ENCODE assay signal across 9 cellular contexts in genomic region chr11:61961570-61962212, GRCh38. TPM values are rescaled to one million over a fixed set of nuclear protein-coding genes. Genes with fewer than 3 reads are reported as not detected.
A peak's percentile ranks its signal among the peaks of the same experiment; 100 is the strongest.
DNase-seq lines count a peak whose midpoint lies in the region; FAIRE-seq and TF ChIP-seq lines count a peak whose summit lies in the region.
"Had no signal": no experiment of that assay in that cellular context is flagged by ENCODE, and none has a peak within 500 bp of the region (broad histone marks: within the 10 kb centered on the region; RNA-seq: fewer than 3 reads in every experiment).

No MANE protein-coding gene starts in this region.

- H3K4me2 ChIP-seq in PC-9 (peak overlapping the region; percentile 14), fibroblast of lung (ENCODE audit: extremely low read depth, insufficient read depth, low read length) (no peak overlapping the region)

- TF ChIP-seq CTCF in AG10803 (conservative IDR thresholded peaks at IDR 0.05; ENCODE audit: low read length) (no peak), PC-9 (conservative IDR thresholded peaks at IDR 0.05) (no peak), fibroblast of lung (conservative IDR thresholded peaks at IDR 0.05 in 1 of 2, IDR thresholded peaks at IDR 0.05 in 1 of 2; ENCODE audit: low read depth in 1 of 2, low read length in 2 of 2) (no peak), neutrophil (IDR thresholded peaks at IDR 0.05) (no peak)

- H3K79me2 ChIP-seq in PC-9 (ENCODE audit: low read depth) = peaks cover 34% of the 10 kb centered on the region
- peaks cover 21% of the 10 kb centered on the region for H3K79me2 ChIP-seq in fibroblast of lung (ENCODE audit: control insufficient read depth, insufficient read depth, low read length)

- intact Hi-C loops in PC-9 (cut with micrococcal nuclease; ENCODE audit: unreplicated experiment) = loop anchor here (2.0 to 5.0 kb wide), 2 partner anchors 64 to 93 kb away; no protein-coding TSS in a partner anchor

- H3K9ac ChIP-seq in fibroblast of lung (ENCODE audit: insufficient read depth, low read length) = no peak overlapping the region

- H3F3A ChIP-seq in PC-9 (ENCODE audit: insufficient read depth, low read depth) = peaks cover 74% of the 10 kb centered on the region

- H3K4me3 ChIP-seq in AG10803 (ENCODE audit: low read length) (no peak overlapping the region), PC-9 (no peak overlapping the region), fibroblast of lung (replicated peaks in 1 of 4; ENCODE audit: control extremely low read depth in 1 of 4, insufficient read depth in 1 of 4, low read depth in 3 of 4, low read length in 4 of 4) (no peak overlapping the region), neutrophil (ENCODE audit: low read depth in 1 of 2, low read length in 1 of 2) (peak overlapping the region; percentile 90 to 99)
- H3K4me3 ChIP-seq in effector memory CD4-positive, alpha-beta T cell (ENCODE audit: insufficient read depth, low read depth, low read length, poor library complexity, severe bottlenecking) = no peak overlapping the region

- no peak overlapping the region for H2AFZ ChIP-seq in PC-9
- H2AFZ ChIP-seq in fibroblast of lung (ENCODE audit: low read length) = no peak overlapping the region

- H4K20me1 ChIP-seq in PC-9 (ENCODE audit: insufficient read depth) = peaks cover 31% of the 10 kb centered on the region
- peaks cover 5% of the 10 kb centered on the region for H4K20me1 ChIP-seq in fibroblast of lung (ENCODE audit: control insufficient read depth, extremely low read depth, insufficient read depth, low read length)

- BruUV-seq in PC-9 (replicated peaks; lab: Mats Ljungman, UMichigan) = no TSS peak

- no peaks in the 10 kb centered on the region for H3K9me2 ChIP-seq in PC-9 (ENCODE audit: insufficient read depth)

- no peaks in the 10 kb centered on the region for H3K27me3 ChIP-seq in PC-9 (ENCODE audit: insufficient read depth, low read depth)
- no peaks in the 10 kb centered on the region for H3K27me3 ChIP-seq in fibroblast of lung (ENCODE audit: control insufficient read depth, insufficient read depth, low read length)
- H3K27me3 ChIP-seq in neutrophil = no peaks in the 10 kb centered on the region
- H3K27me3 ChIP-seq in effector memory CD4-positive, alpha-beta T cell (replicated peaks; ENCODE audit: control insufficient read depth, insufficient read depth, low read length, poor library complexity, severe bottlenecking) = no peaks in the 10 kb centered on the region

- peaks cover 59% of the 10 kb centered on the region for H3K4me1 ChIP-seq in PC-9 (replicated peaks; ENCODE audit: insufficient read depth)
- H3K4me1 ChIP-seq in fibroblast of lung (ENCODE audit: control insufficient read depth, extremely low read depth, insufficient read depth, low read length) = peaks cover 9% of the 10 kb centered on the region
- H3K4me1 ChIP-seq in neutrophil (ENCODE audit: control insufficient read depth in 1 of 2, insufficient read depth in 1 of 2, low read depth in 1 of 2, low read length in 1 of 2) = peaks cover 90 to 91% of the 10 kb centered on the region in 2 experiments
- H3K4me1 ChIP-seq in effector memory CD4-positive, alpha-beta T cell (ENCODE audit: control insufficient read depth, insufficient read depth, low read length, poor library complexity, severe bottlenecking) = no peaks in the 10 kb centered on the region

- H3K27ac ChIP-seq in PC-9 = peak overlapping the region; percentile 99
- peak overlapping the region; percentile 12 for H3K27ac ChIP-seq in fibroblast of lung (ENCODE audit: insufficient read depth, low read length)
- peak overlapping the region; percentile 95 for H3K27ac ChIP-seq in neutrophil
- H3K27ac ChIP-seq in effector memory CD4-positive, alpha-beta T cell (ENCODE audit: insufficient read depth, low read length, poor library complexity, severe bottlenecking) = no peak overlapping the region

- no peaks in the 10 kb centered on the region for H3K9me3 ChIP-seq in PC-9 (ENCODE audit: insufficient read depth, low read depth)
- no peaks in the 10 kb centered on the region for H3K9me3 ChIP-seq in fibroblast of lung (ENCODE audit: control insufficient read depth, insufficient read depth, low read depth, low read length)
- H3K9me3 ChIP-seq in neutrophil = peaks cover 6% of the 10 kb centered on the region
- H3K9me3 ChIP-seq in effector memory CD4-positive, alpha-beta T cell (ENCODE audit: control insufficient read depth, low read length) = no peaks in the 10 kb centered on the region

- peak; percentile 73 for DNase-seq in AG10803 (ENCODE audit: low read depth)
- peak; percentile 68 to 76 for DNase-seq in PC-9
- DNase-seq in fibroblast of lung (ENCODE audit: low read depth in 2 of 2) = peak in 1 of 2 donors; percentile 82
- no peak for DNase-seq in GM19239 (ENCODE audit: insufficient read length, low spot score)
- no peak for DNase-seq in effector memory CD4-positive, alpha-beta T cell
- DNase-seq in iPS-NIHi7 (ENCODE audit: extremely low spot score) = no peak
- no peak for DNase-seq in DMS 273 (lab: John Stamatoyannopoulos, UW; ENCODE audit: unreplicated experiment)

- FAIRE-seq in GM19239 (lab: Jason Lieb, UNC) = no peak
- FAIRE-seq: HTR-8/SVneo had no signal

- POLR2A ChIA-PET in PC-9 (lab: Charles Lee; ENCODE audit: unreplicated experiment) = interaction anchor here (0.5 to 0.9 kb wide), 5 partner anchors 11 to 91 kb away, joined by 3 to 10 read pairs (median 3); no protein-coding TSS in a partner anchor

- CTCF ChIA-PET in PC-9 (lab: Charles Lee) = interaction anchor here (0.5 to 1.7 kb wide), 3 partner anchors 63 to 86 kb away, joined by 4 to 8 read pairs (median 5); no protein-coding TSS in a partner anchor

- peaks cover 28% of the 10 kb centered on the region for H3K36me3 ChIP-seq in PC-9 (ENCODE audit: low read depth)
- H3K36me3 ChIP-seq in fibroblast of lung (ENCODE audit: control insufficient read depth, insufficient read depth, low read length) = peaks cover 15% of the 10 kb centered on the region
- peaks cover 100% of the 10 kb centered on the region for H3K36me3 ChIP-seq in neutrophil
- peaks cover 14% of the 10 kb centered on the region for H3K36me3 ChIP-seq in effector memory CD4-positive, alpha-beta T cell (ENCODE audit: control insufficient read depth, insufficient read depth, low read length)

RNA-seq across cellular contexts. Expression of gene FTH1, which starts 5.7 kb away (rescaled TPM):
- total RNA-seq in PC-9 (2021) (6,804 and 8,986 TPM in 2 replicates), fibroblast of lung (2,097 and 2,219 TPM in 2 replicates)
- polyA plus RNA-seq in fibroblast of lung = 2,789 and 3,749 TPM in 2 replicates
- 6,217 and 7,699 TPM in 2 replicates for polyA plus RNA-seq in fibroblast of lung (2012)
- polyA minus RNA-seq in fibroblast of lung (ENCODE audit: low replicate concordance) = 2,081 and 2,338 TPM in 2 replicates

RNA-seq across cellular contexts. Expression of gene BEST1, which starts 11.5 kb away (rescaled TPM):
- total RNA-seq in PC-9 (2021) (0.81 and 1.2 TPM in 2 replicates), fibroblast of lung (7.7 and 15.2 TPM in 2 replicates)
- 1.5 and 2.5 TPM in 2 replicates for polyA plus RNA-seq in fibroblast of lung
- polyA plus RNA-seq in fibroblast of lung (2012) = 2.7 and 3.0 TPM in 2 replicates
- 1.9 and 2.9 TPM in 2 replicates for polyA minus RNA-seq in fibroblast of lung (ENCODE audit: low replicate concordance)

RNA-seq across cellular contexts. Expression of gene RAB3IL1, which starts 44.3 kb away (rescaled TPM):
- total RNA-seq in PC-9 (2021) (4.4 and 10.4 TPM in 2 replicates), fibroblast of lung (13.4 TPM in 2 replicates)
- polyA plus RNA-seq in fibroblast of lung = 9.6 and 9.9 TPM in 2 replicates
- 14.7 and 15.8 TPM in 2 replicates for polyA plus RNA-seq in fibroblast of lung (2012)
- 15.8 and 16.9 TPM in 2 replicates for polyA minus RNA-seq in fibroblast of lung (ENCODE audit: low replicate concordance)

Comparison
In these comparisons a context has a peak if more than half of its experiments do, and no peak if none do; other contexts are left out.
1. DNase-seq: peak in AG10803 (single experiment) and PC-9 (2 of 2); none in GM19239 (single experiment), effector memory CD4-positive, alpha-beta T cell (0 of 3), iPS-NIHi7 (single experiment) and DMS 273 (single experiment).
2. H3K4me3 ChIP-seq: peak in neutrophil (2 of 2); none in AG10803 (single experiment), PC-9 (single experiment), fibroblast of lung (0 of 4) and effector memory CD4-positive, alpha-beta T cell (single experiment).